34 cellular contexts compared by ENCODE assay signal in genomic region chr9:13220837-13221236, GRCh38. TPM values are rescaled to one million over a fixed set of nuclear protein-coding genes. Genes with fewer than 3 reads are reported as not detected.
"Had no signal": no experiment of that assay in that cellular context is flagged by ENCODE, and none has a peak within 500 bp of the region (broad histone marks: within the 10 kb centered on the region; RNA-seq: fewer than 3 reads in every experiment).

No MANE protein-coding gene starts in this region.

- H3K9me3 ChIP-seq: adrenal gland had no signal

- FAIRE-seq: bronchial epithelial cell, TTC549 had no signal

- DNase-seq: activated B cell treated with CpG ODN at 0.5 μM for 24 hours; activated CD4-positive, alpha-beta memory T cell treated with anti-CD3 and anti-CD28 coated beads for 36 hours; activated CD4-positive, alpha-beta T cell treated with anti-CD3 and anti-CD28 coated beads for 4 hours; activated CD4-positive, alpha-beta T cell treated with anti-CD3 and anti-CD28 coated beads, Interleukin-2, amount 10 ng/mL, durations not matched to agents 24 days and 14 days; activated CD4-positive, alpha-beta T cell treated with anti-CD3 and anti-CD28 coated beads, Interleukin-2, amount 50 U/mL, for 1 hour; activated CD4-positive, alpha-beta T cell treated with anti-CD3 and anti-CD28 coated beads, Interleukin-2, amount 50 U/mL, for 4 hours; activated CD4-positive, CD25-positive, alpha-beta regulatory T cell treated with anti-CD3 and anti-CD28 coated beads, Interleukin-2, amount 50 U/mL, for 72 hours; activated CD8-positive, alpha-beta memory T cell treated with anti-CD3 and anti-CD28 coated beads, Interleukin-2, amount 50 U/mL, for 4 hours; activated CD8-positive, alpha-beta T cell treated with anti-CD3 and anti-CD28 coated beads for 36 hours; activated effector memory CD4-positive, alpha-beta T cell treated with anti-CD3 and anti-CD28 coated beads, Interleukin-2, amount 50 U/mL, for 16 hours; activated gamma-delta T cell treated with Interleukin-2 at 50 U/mL for 16 hours; activated naive CD4-positive, alpha-beta T cell; activated naive CD4-positive, alpha-beta T cell treated with anti-CD3 and anti-CD28 coated beads for 36 hours; activated naive CD4-positive, alpha-beta T cell treated with anti-CD3 and anti-CD28 coated beads, Interleukin-2, amount 50 U/mL, for 16 hours; activated naive CD8-positive, alpha-beta T cell treated with anti-CD3 and anti-CD28 coated beads for 36 hours; activated T-cell treated with anti-CD3 and anti-CD28 coated beads for 4 hours; activated T-cell treated with anti-CD3 and anti-CD28 coated beads, Interleukin-2, amount 50 U/mL, for 1 hour; activated T-cell treated with anti-CD3 and anti-CD28 coated beads, Interleukin-2, amount 50 U/mL, for 4 hours; activated T-cell treated with anti-CD3 and anti-CD28 coated beads, Interleukin-2, amount 50 U/mL, for 72 hours; adrenal gland; amniotic stem cell; aorta; caudate nucleus; cerebellar nuclear complex; T-helper 2 cell; T-helper 9 cell had no signal

- H3K27me3 ChIP-seq: adrenal gland, cardiac muscle cell had no signal

- ATAC-seq: activated CD8-positive, alpha-beta T cell treated with anti-CD3 and anti-CD28 coated beads for 36 hours; activated naive CD4-positive, alpha-beta T cell treated with anti-CD3 and anti-CD28 coated beads, Interleukin-2, amount 50 U/mL, for 72 hours; activated T-cell treated with anti-CD3 and anti-CD28 coated beads, Interleukin-2, amount 50 U/mL, for 4 hours; activated T-cell treated with anti-CD3 and anti-CD28 coated beads, Interleukin-2, amount 50 U/mL, for 72 hours; activated T-helper 17 cell treated with anti-CD3 and anti-CD28 coated beads, Interleukin-2, amount 50 U/mL, for 72 hours had no signal

- H3K27ac ChIP-seq: adrenal gland, cardiac muscle cell, VCaP had no signal

- H3K36me3 ChIP-seq: adrenal gland had no signal

- H3K4me1 ChIP-seq: adrenal gland had no signal

- H3K4me3 ChIP-seq: adrenal gland, cardiac muscle cell had no signal

RNA-seq across cellular contexts. Expression of gene MPDZ, which starts 58.7 kb away (rescaled TPM):
- total RNA-seq: activated B cell treated with CpG ODN at 0.5 μM for 24 hours; activated CD4-positive, alpha-beta memory T cell treated with anti-CD3 and anti-CD28 coated beads for 36 hours; activated CD4-positive, alpha-beta T cell treated with anti-CD3 and anti-CD28 coated beads, Interleukin-2, amount 10 ng/mL, durations not matched to agents 24 days and 14 days; activated CD8-positive, alpha-beta memory T cell treated with anti-CD3 and anti-CD28 coated beads for 36 hours; activated CD8-positive, alpha-beta T cell treated with anti-CD3 and anti-CD28 coated beads for 36 hours; activated naive CD4-positive, alpha-beta T cell treated with anti-CD3 and anti-CD28 coated beads for 36 hours; activated naive CD4-positive, alpha-beta T cell treated with anti-CD3 and anti-CD28 coated beads, Interleukin-2, amount 50 U/mL, for 72 hours; activated naive CD8-positive, alpha-beta T cell treated with anti-CD3 and anti-CD28 coated beads for 36 hours; activated T-cell treated with anti-CD3 and anti-CD28 coated beads, Interleukin-2, amount 50 U/mL, for 72 hours; activated T-helper 1 cell treated with anti-CD3 and anti-CD28 coated beads, Interleukin-12 subunit alpha, Interleukin-12 subunit beta, Interleukin-2, Interleukin-4 antibody, amounts not matched to agents 30 ng/mL and 10 ng/mL and 1 ng/mL, durations not matched to agents 14 hours and 24 hours and 36 hours; activated T-helper 17 cell treated with anti-CD3 and anti-CD28 coated beads, Interleukin-2, amount 50 U/mL, for 72 hours had no signal
